12 cellular contexts compared by ENCODE assay signal in genomic region chr12:105775351-105775750, GRCh38.
DNase-seq lines count a peak whose midpoint lies in the region; ATAC-seq and TF ChIP-seq lines count a peak whose summit lies in the region.
"Had no signal": no experiment of that assay in that cellular context is flagged by ENCODE, and none has a peak within 500 bp of the region (broad histone marks: within the 10 kb centered on the region; RNA-seq: fewer than 3 reads in every experiment).

No MANE protein-coding gene starts in this region.

- no peaks in the 10 kb centered on the region for H3K36me3 Mint-ChIP-seq in activated T-cell treated with anti-CD3 and anti-CD28 coated beads, Interleukin-2, amount 50 U/mL, for 72 hours (ENCODE audit: insufficient read depth in 2 of 2)

- H3K4me3 ChIP-seq in fibroblast of the aortic adventitia (ENCODE audit: low read depth, low read length), result no peak overlapping the region
- H3K4me3 ChIP-seq: uterus had no signal

- ATAC-seq in activated T-cell treated with anti-CD3 and anti-CD28 coated beads, Interleukin-2, amount 50 U/mL, for 72 hours (replicated peaks in 1 of 2), result no peak

- H3K4me1 Mint-ChIP-seq in activated T-cell treated with anti-CD3 and anti-CD28 coated beads, Interleukin-2, amount 50 U/mL, for 72 hours (ENCODE audit: low read depth), result no peaks in the 10 kb centered on the region

- peaks cover 1 to 3% of the 10 kb centered on the region in 2 donors for H3K9me3 Mint-ChIP-seq in activated T-cell treated with anti-CD3 and anti-CD28 coated beads, Interleukin-2, amount 50 U/mL, for 72 hours
- H3K9me3 Mint-ChIP-seq: dendritic cell treated with granulocyte-macrophage colony-stimulating factor and Interleukin-4, amounts not matched to agents 40 ng/mL and 50 ng/mL, for 4 days had no signal

- H3K27me3 Mint-ChIP-seq in activated T-cell treated with anti-CD3 and anti-CD28 coated beads, Interleukin-2, amount 50 U/mL, for 72 hours (ENCODE audit: low read depth), result no peaks in the 10 kb centered on the region
- H3K27me3 Mint-ChIP-seq: dendritic cell treated with granulocyte-macrophage colony-stimulating factor and Interleukin-4, amounts not matched to agents 40 ng/mL and 50 ng/mL, for 4 days had no signal

- no peak for TF ChIP-seq CTCF in fibroblast of the aortic adventitia (IDR thresholded peaks at IDR 0.05; ENCODE audit: insufficient read depth, low read length)

- DNase-seq in GM03348 (ENCODE audit: low spot score) (peak; percentile 58), NCI-H69 (lab: John Stamatoyannopoulos, UW) (peak; percentile 24), fibroblast of the aortic adventitia (ENCODE audit: low read depth) (peak; percentile 9), renal cortical epithelial cell (ENCODE audit: low read depth) (peak; percentile 36), D341Med (ENCODE audit: low spot score) (no peak), NCI-H1930 (lab: John Stamatoyannopoulos, UW) (no peak)
- no peak for DNase-seq in activated T-cell treated with anti-CD3 and anti-CD28 coated beads, Interleukin-2, amount 50 U/mL, for 72 hours
- DNase-seq: activated CD4-positive, alpha-beta T cell treated with anti-CD3 and anti-CD28 coated beads for 4 hours; DMS153; small intestine; uterus had no signal

- no peak overlapping the region for H3K4me3 Mint-ChIP-seq in activated T-cell treated with anti-CD3 and anti-CD28 coated beads, Interleukin-2, amount 50 U/mL, for 72 hours
- H3K4me3 Mint-ChIP-seq: dendritic cell treated with granulocyte-macrophage colony-stimulating factor and Interleukin-4, amounts not matched to agents 40 ng/mL and 50 ng/mL, for 4 days had no signal

- no peak overlapping the region for H3K27ac Mint-ChIP-seq in activated T-cell treated with anti-CD3 and anti-CD28 coated beads, Interleukin-2, amount 50 U/mL, for 72 hours
- H3K27ac Mint-ChIP-seq: dendritic cell treated with granulocyte-macrophage colony-stimulating factor and Interleukin-4, amounts not matched to agents 40 ng/mL and 50 ng/mL, for 4 days had no signal

Comparison
In these comparisons a context has a peak if more than half of its experiments do, and no peak if none do; other contexts are left out.
1. DNase-seq: peak in GM03348 (single experiment), NCI-H69 (single experiment), fibroblast of the aortic adventitia (single experiment) and renal cortical epithelial cell (single experiment); none in activated T-cell treated with anti-CD3 and anti-CD28 coated beads, Interleukin-2, amount 50 U/mL, for 72 hours (0 of 2), D341Med (single experiment) and NCI-H1930 (0 of 2).